ENCODE assay signal across 1 cellular context in genomic region chr2:69585855-69586560, GRCh38.
TF ChIP-seq lines count a peak whose summit lies in the region.

No MANE protein-coding gene starts in this region.

TF ChIP-seq in GM23338, 12 proteins besides CTCF, POLR2A, EP300 and RAD21:
- TF ChIP-seq ETS1 (IDR thresholded peaks at IDR 0.05) (no peak), POLR2AphosphoS5 (IDR thresholded peaks at IDR 0.05; ENCODE audit: low read depth) (no peak)
